ENCODE assay signal across 11 cellular contexts in the genomic region with DNA sequence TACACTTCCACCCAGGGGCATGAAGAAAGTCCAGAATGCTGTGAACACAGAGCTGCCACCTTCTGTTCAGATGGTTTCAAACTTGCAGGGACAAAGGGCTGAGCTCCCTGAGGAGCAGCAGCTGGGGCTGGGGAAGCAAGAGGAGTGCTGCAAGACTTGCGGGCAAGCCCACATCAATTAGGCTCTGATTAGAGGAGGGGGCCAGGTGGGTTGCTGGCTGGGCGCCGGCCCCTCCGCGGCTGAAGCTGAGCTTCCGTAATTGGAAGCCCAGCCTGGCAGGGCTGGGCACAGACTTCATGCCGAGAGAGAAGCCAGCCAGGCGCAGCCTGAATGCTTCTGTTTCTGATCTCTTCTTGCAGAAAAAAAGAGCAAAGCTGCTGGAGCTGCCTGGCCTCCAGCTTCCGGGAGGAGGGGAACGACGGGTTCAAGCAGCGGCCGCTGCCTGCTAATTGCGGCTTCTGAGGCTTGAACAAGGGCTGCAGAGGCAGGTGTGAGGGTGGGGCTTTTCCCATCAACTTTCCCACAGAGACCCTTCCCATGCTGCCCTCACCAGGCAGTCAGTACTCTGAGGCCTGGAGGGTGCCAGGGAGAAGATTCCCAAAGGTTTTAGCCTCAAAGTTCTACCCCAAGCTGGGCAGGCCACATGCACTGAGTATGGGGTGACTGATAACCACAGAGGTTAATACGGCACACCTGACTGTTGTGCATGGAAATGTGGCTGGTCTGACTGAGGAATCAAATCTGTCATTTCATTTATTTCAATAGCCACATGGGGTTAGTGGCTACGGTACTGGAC.
DNase-seq lines count a peak whose midpoint lies in the region; ATAC-seq and TF ChIP-seq lines count a peak whose summit lies in the region.
"Had no signal": no experiment of that assay in that cellular context is flagged by ENCODE, and none has a peak within 500 bp of the region (broad histone marks: within the 10 kb centered on the region; RNA-seq: fewer than 3 reads in every experiment).

No MANE protein-coding gene starts in this region.

- intact Hi-C loops in left lung (cut with DNase I) (no loop called here), tibial artery (cut with DNase I; ENCODE audit: low total_unique reads) (no loop called here), Right ventricle myocardium superior (cut with DNase I) (no loop called here)

- H3K27me3 ChIP-seq in BJ (ENCODE audit: control insufficient read depth, insufficient read depth, low read length) (peaks cover 14% of the 10 kb centered on the region), WERI-Rb-1 (ENCODE audit: insufficient read depth, low read depth, severe bottlenecking) (no peaks in the 10 kb centered on the region), left lung (peaks cover 0 to 37% of the 10 kb centered on the region in 2 donors), tibial artery (peaks cover 0 to 38% of the 10 kb centered on the region in 2 donors)

- H3K4me1 ChIP-seq in left lung: no peaks in the 10 kb centered on the region
- peaks cover 0 to 6% (median 3%) of the 10 kb centered on the region in 4 donors for H3K4me1 ChIP-seq in tibial artery

- H3K4me3 ChIP-seq in BJ (ENCODE audit: low read depth, low read length): no peak overlapping the region
- peak overlapping the region; percentile 29 for H3K4me3 ChIP-seq in WERI-Rb-1 (ENCODE audit: low read depth, low read length)
- no peak overlapping the region for H3K4me3 ChIP-seq in left lung
- H3K4me3 ChIP-seq in tibial artery: no peak overlapping the region

- POLR2A ChIA-PET in BJ (lab: Charles Lee): no interaction called here

- no peak overlapping the region for H3K27ac Mint-ChIP-seq in activated CD8-positive, alpha-beta memory T cell treated with anti-CD3 and anti-CD28 coated beads, Interleukin-2, amount 10 ng/mL, durations not matched to agents 7 days and 5 days
- H3K27ac Mint-ChIP-seq: CD4-positive, CD25-positive, alpha-beta regulatory T cell had no signal

- no peaks in the 10 kb centered on the region for H3K36me3 ChIP-seq in BJ (ENCODE audit: control insufficient read depth, insufficient read depth, low read length)
- no peaks in the 10 kb centered on the region for H3K36me3 ChIP-seq in WERI-Rb-1
- H3K36me3 ChIP-seq in left lung: no peaks in the 10 kb centered on the region
- H3K36me3 ChIP-seq in tibial artery: no peaks in the 10 kb centered on the region

- H3K36me3 Mint-ChIP-seq in activated CD8-positive, alpha-beta memory T cell treated with anti-CD3 and anti-CD28 coated beads, Interleukin-2, amount 10 ng/mL, durations not matched to agents 7 days and 5 days: no peaks in the 10 kb centered on the region
- H3K36me3 Mint-ChIP-seq: CD4-positive, CD25-positive, alpha-beta regulatory T cell had no signal

- H3K9me3 Mint-ChIP-seq in activated CD8-positive, alpha-beta memory T cell treated with anti-CD3 and anti-CD28 coated beads, Interleukin-2, amount 10 ng/mL, durations not matched to agents 7 days and 5 days (ENCODE audit: low read depth): no peaks in the 10 kb centered on the region

- H3K4me3 Mint-ChIP-seq in activated CD8-positive, alpha-beta memory T cell treated with anti-CD3 and anti-CD28 coated beads, Interleukin-2, amount 10 ng/mL, durations not matched to agents 7 days and 5 days: no peak overlapping the region
- H3K4me3 Mint-ChIP-seq: CD4-positive, CD25-positive, alpha-beta regulatory T cell had no signal

- H3K27ac ChIP-seq in WERI-Rb-1 (peak overlapping the region; percentile 67), left lung (no peak overlapping the region), tibial artery (no peak overlapping the region)

- ATAC-seq in left lung: peak; percentile 20
- no peak for ATAC-seq in activated CD8-positive, alpha-beta memory T cell treated with anti-CD3 and anti-CD28 coated beads, Interleukin-2, amount 10 ng/mL, durations not matched to agents 7 days and 5 days
- no peak for ATAC-seq in Right ventricle myocardium superior (ENCODE audit: poor library complexity)

- H3K4me1 Mint-ChIP-seq in activated CD8-positive, alpha-beta memory T cell treated with anti-CD3 and anti-CD28 coated beads, Interleukin-2, amount 10 ng/mL, durations not matched to agents 7 days and 5 days: peaks cover 7% of the 10 kb centered on the region

- CTCF ChIA-PET in BJ (lab: Yijun Ruan, JAX): interaction anchor here (0.6 kb wide), 2 partner anchors 14 to 15 kb away, joined by 3 to 7 read pairs; no protein-coding TSS in a partner anchor
- CTCF ChIA-PET in activated CD8-positive, alpha-beta memory T cell treated with anti-CD3 and anti-CD28 coated beads, Interleukin-2, amount 10 ng/mL, durations not matched to agents 7 days and 5 days (lab: Charles Lee): no interaction called here

- no peak for DNase-seq in BJ (ENCODE audit: low read depth)
- peak; percentile 84 for DNase-seq in NCI-H1105 (lab: John Stamatoyannopoulos, UW)
- peak; percentile 68 for DNase-seq in WERI-Rb-1
- no peak for DNase-seq in left lung
- no peak for DNase-seq in HuH-7 (ENCODE audit: low spot score)
- DNase-seq in tibial artery: no peak
- DNase-seq in activated CD8-positive, alpha-beta memory T cell treated with anti-CD3 and anti-CD28 coated beads, Interleukin-2, amount 10 ng/mL, durations not matched to agents 7 days and 5 days: no peak
- DNase-seq in Right ventricle myocardium superior: no peak
- DNase-seq: CD4-positive, CD25-positive, alpha-beta regulatory T cell; stimulated activated CD4-positive, alpha-beta T cell treated with anti-CD3 and anti-CD28 coated beads, Interleukin-4, amount 100 ng/mL, for 1 hour; T1000 had no signal

- no peaks in the 10 kb centered on the region for H3K9me3 ChIP-seq in WERI-Rb-1 (ENCODE audit: severe bottlenecking)
- no peaks in the 10 kb centered on the region for H3K9me3 ChIP-seq in left lung
- H3K9me3 ChIP-seq in tibial artery: no peaks in the 10 kb centered on the region

- H3K27me3 Mint-ChIP-seq in activated CD8-positive, alpha-beta memory T cell treated with anti-CD3 and anti-CD28 coated beads, Interleukin-2, amount 10 ng/mL, durations not matched to agents 7 days and 5 days: peaks cover 28% of the 10 kb centered on the region

- TF ChIP-seq CTCF in BJ (IDR thresholded peaks at IDR 0.05; ENCODE audit: insufficient read depth, low read depth, low read length) (0 out of 2 replicates have a peak, but pooled peaks have one; percentile 2), WERI-Rb-1 (IDR thresholded peaks at IDR 0.05; ENCODE audit: low read depth, low read length) (peak; percentile 47), left lung (IDR thresholded peaks at IDR 0.05) (no peak), tibial artery (IDR thresholded peaks at IDR 0.05) (no peak)

Comparison
In these comparisons a context has a peak if more than half of its experiments do, and no peak if none do; other contexts are left out.
1. DNase-seq: peak in NCI-H1105 (single experiment) and WERI-Rb-1 (single experiment); none in BJ (single experiment), left lung (0 of 2), HuH-7 (single experiment), tibial artery (0 of 2), activated CD8-positive, alpha-beta memory T cell treated with anti-CD3 and anti-CD28 coated beads, Interleukin-2, amount 10 ng/mL, durations not matched to agents 7 days and 5 days (single experiment) and Right ventricle myocardium superior (single experiment).
2. CTCF ChIP-seq: peak in BJ (single experiment) and WERI-Rb-1 (single experiment); none in left lung (0 of 2) and tibial artery (0 of 2).